In the genomic region with DNA sequence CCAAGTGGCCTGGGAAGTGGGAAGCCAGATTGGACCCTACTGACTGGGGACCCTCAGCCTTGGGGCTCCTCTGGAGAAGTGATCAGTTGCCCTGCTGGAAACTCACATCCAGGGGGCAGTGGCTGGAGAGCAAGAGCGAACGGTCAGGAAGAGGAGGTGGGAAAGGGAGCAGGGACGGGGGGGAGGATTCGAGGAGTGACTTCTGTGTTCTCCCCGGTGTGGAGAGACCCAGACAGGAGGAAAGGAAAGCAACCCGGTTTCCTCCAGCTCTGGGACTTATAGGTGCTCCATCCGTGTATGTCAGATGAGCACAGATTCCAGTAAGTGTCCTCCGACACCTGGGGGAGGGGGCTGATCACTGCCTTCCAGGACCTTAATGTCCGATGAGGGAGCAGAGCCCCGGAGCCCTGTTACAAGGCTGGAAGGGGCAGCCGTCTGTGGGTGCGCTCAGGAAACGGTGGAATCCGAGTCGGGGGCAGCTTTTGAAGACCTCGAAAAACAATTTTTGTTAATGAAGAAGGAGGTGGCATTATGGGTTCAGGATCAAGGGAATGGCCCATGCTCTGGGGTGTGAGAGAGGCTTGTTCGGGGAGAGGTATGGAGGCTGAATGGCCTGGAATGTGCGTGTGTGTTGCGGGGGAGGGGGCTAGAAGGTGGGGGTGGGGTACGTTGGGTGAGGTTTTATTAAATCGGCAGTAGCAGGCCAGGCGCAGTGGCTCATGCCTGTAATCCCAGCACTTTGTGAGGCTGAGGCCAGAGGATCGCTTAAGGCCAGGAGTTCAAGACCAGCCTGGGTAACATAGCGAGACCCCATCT, we compare ENCODE assay signal across 10 cellular contexts. TPM values are rescaled to one million over a fixed set of nuclear protein-coding genes. Genes with fewer than 3 reads are reported as not detected.
DNase-seq lines count a peak whose midpoint lies in the region; ATAC-seq and TF ChIP-seq lines count a peak whose summit lies in the region.
"Had no signal": no experiment of that assay in that cellular context is flagged by ENCODE, and none has a peak within 500 bp of the region (broad histone marks: within the 10 kb centered on the region; RNA-seq: fewer than 3 reads in every experiment).

No MANE protein-coding gene starts in this region.

- H3K4me1 ChIP-seq in RWPE2 (ENCODE audit: insufficient read depth, poor library complexity, severe bottlenecking): no peaks in the 10 kb centered on the region
- H3K4me1 ChIP-seq in esophagus muscularis mucosa: peaks cover 3 to 28% (median 23%) of the 10 kb centered on the region in 4 donors

- peaks cover 10% of the 10 kb centered on the region for H3K36me3 Mint-ChIP-seq in Calu3 (ENCODE audit: insufficient read depth, unreplicated experiment)
- no peaks in the 10 kb centered on the region for H3K36me3 Mint-ChIP-seq in osteocyte (ENCODE audit: unreplicated experiment)

- H3K4me1 Mint-ChIP-seq in Calu3 (ENCODE audit: low read depth, unreplicated experiment) (peaks cover 11% of the 10 kb centered on the region), osteocyte (ENCODE audit: unreplicated experiment) (peaks cover 4% of the 10 kb centered on the region)

- H3K27me3 ChIP-seq in RWPE2 (ENCODE audit: insufficient read depth, poor library complexity, severe bottlenecking): peaks cover 43% of the 10 kb centered on the region
- H3K27me3 ChIP-seq in esophagus muscularis mucosa: peaks cover 0 to 77% (median 34%) of the 10 kb centered on the region in 4 donors

- H3K27ac ChIP-seq in RWPE2 (ENCODE audit: poor library complexity, severe bottlenecking): no peak overlapping the region
- H3K27ac ChIP-seq in esophagus muscularis mucosa (replicated peaks in 1 of 4): no peak overlapping the region

- H3K27ac Mint-ChIP-seq in Calu3 (ENCODE audit: unreplicated experiment) (peak overlapping the region; percentile 50), osteocyte (ENCODE audit: unreplicated experiment) (no peak overlapping the region)

- peak; percentile 17; the same call in 2 of the 3 replicates for ATAC-seq in RWPE2 (ENCODE audit: low read depth)
- no peak for ATAC-seq in HG03442 (IDR thresholded peaks at IDR 0.05; ENCODE audit: unreplicated experiment)
- ATAC-seq: activated CD4-positive, CD25-positive, alpha-beta regulatory T cell treated with anti-CD3 and anti-CD28 coated beads, Interleukin-2, amount 50 U/mL, for 24 hours had no signal

- no peak for TF ChIP-seq POLR2A in esophagus muscularis mucosa (IDR thresholded peaks at IDR 0.05; ENCODE audit: low read depth)

- H3K9me3 ChIP-seq in RWPE2 (ENCODE audit: severe bottlenecking) (no peaks in the 10 kb centered on the region), esophagus muscularis mucosa (no peaks in the 10 kb centered on the region)

- no TSS peak for BruUV-seq in Calu3 (replicated peaks; lab: Mats Ljungman, UMichigan)

- DNase-seq in Calu3 (peak; percentile 27), RWPE2 (ENCODE audit: low spot score) (no peak), esophagus muscularis mucosa (ENCODE audit: extremely low spot score) (no peak), osteocyte (ENCODE audit: extremely low spot score, unreplicated experiment) (no peak), medulla oblongata (ENCODE audit: extremely low spot score) (no peak)
- DNase-seq in stimulated activated naive CD4-positive, alpha-beta T cell (lab: John Stamatoyannopoulos, UW): no peak
- no peak for DNase-seq in activated effector memory CD4-positive, alpha-beta T cell treated with anti-CD3 and anti-CD28 coated beads, Interleukin-2, amount 50 U/mL, for 16 hours
- DNase-seq: stimulated activated CD8-positive, alpha-beta memory T cell treated with anti-CD3 and anti-CD28 coated beads, Interleukin-4, amount 100 ng/mL, for 48 hours had no signal

- CTCF ChIA-PET in Calu3 (lab: Charles Lee): no interaction called here

- WGBS in esophagus muscularis mucosa: 18% methylated on average over 22 of the region's 24 CpGs

- TF ChIP-seq EP300 in esophagus muscularis mucosa (IDR thresholded peaks at IDR 0.05): no peak

- H3K27me3 Mint-ChIP-seq in Calu3 (ENCODE audit: unreplicated experiment): peaks cover 84% of the 10 kb centered on the region
- H3K27me3 Mint-ChIP-seq in osteocyte (ENCODE audit: unreplicated experiment): peaks cover 76% of the 10 kb centered on the region

- intact Hi-C loops in Calu3 (cut with micrococcal nuclease; ENCODE audit: unreplicated experiment): no loop called here
- intact Hi-C loops in esophagus muscularis mucosa (cut with DNase I): no loop called here

- H3K9me3 Mint-ChIP-seq in Calu3 (ENCODE audit: low read depth, unreplicated experiment) (no peaks in the 10 kb centered on the region), osteocyte (ENCODE audit: unreplicated experiment) (no peaks in the 10 kb centered on the region)

- H3K36me3 ChIP-seq in RWPE2 (ENCODE audit: low read depth) (no peaks in the 10 kb centered on the region), esophagus muscularis mucosa (no peaks in the 10 kb centered on the region)

- TF ChIP-seq CTCF in Calu3 (IDR thresholded peaks at IDR 0.05; ENCODE audit: unreplicated experiment) (no peak), RWPE2 (IDR thresholded peaks at IDR 0.05; ENCODE audit: poor library complexity, severe bottlenecking) (no peak), esophagus muscularis mucosa (IDR thresholded peaks at IDR 0.05) (no peak), osteocyte (IDR thresholded peaks at IDR 0.05) (peak; percentile 21)

- H3K4me3 Mint-ChIP-seq in Calu3 (ENCODE audit: low read depth, unreplicated experiment) (peak overlapping the region; percentile 69), osteocyte (ENCODE audit: unreplicated experiment) (peak overlapping the region; percentile 65)

- H3K4me3 ChIP-seq in RWPE2 (ENCODE audit: severe bottlenecking): no peak overlapping the region
- H3K4me3 ChIP-seq in esophagus muscularis mucosa: peak overlapping the region; percentile 55 to 65 (median 60)

RNA-seq across cellular contexts. Expression of a gene that starts 34.8 kb away (rescaled TPM):
- total RNA-seq in Calu3 (2022) (4.9 and 6.1 TPM in 2 replicates), esophagus muscularis mucosa (10 to 100 TPM; 11.1 to 14.8 (median 12.3) TPM), osteocyte (10.5 and 13.1 TPM in 2 replicates)

RNA-seq across cellular contexts. Expression of a gene that starts 50.2 kb away (rescaled TPM):
- total RNA-seq in Calu3 (2022) (42.8 and 46.8 TPM in 2 replicates), esophagus muscularis mucosa (10 to 100 TPM; 18.2 to 27.5 (median 22.0) TPM), osteocyte (17.3 and 19.9 TPM in 2 replicates)
